In genomic region chr1:216566809-216567208, GRCh38 we compare ENCODE assay signal across 12 cellular contexts.
DNase-seq lines count a peak whose midpoint lies in the region; FAIRE-seq and TF ChIP-seq lines count a peak whose summit lies in the region.
"Had no signal": no experiment of that assay in that cellular context is flagged by ENCODE, and none has a peak within 500 bp of the region (broad histone marks: within the 10 kb centered on the region; RNA-seq: fewer than 3 reads in every experiment).

No MANE protein-coding gene starts in this region.

- H3K9me3 Mint-ChIP-seq in astrocyte (ENCODE audit: unreplicated experiment) = no peaks in the 10 kb centered on the region
- H3K9me3 Mint-ChIP-seq: IgD-negative memory B cell had no signal

- H3K36me3 Mint-ChIP-seq in astrocyte (ENCODE audit: low read depth, unreplicated experiment) = no peaks in the 10 kb centered on the region
- H3K36me3 Mint-ChIP-seq: CD14-positive monocyte, IgD-negative memory B cell had no signal

- intact Hi-C loops in dorsolateral prefrontal cortex (cut with DNase I) = no loop called here

- no peak overlapping the region for H3K27ac Mint-ChIP-seq in astrocyte (ENCODE audit: unreplicated experiment)
- H3K27ac Mint-ChIP-seq: CD14-positive monocyte; dendritic cell treated with granulocyte-macrophage colony-stimulating factor and Interleukin-4, amounts not matched to agents 40 ng/mL and 50 ng/mL, for 4 days; IgD-negative memory B cell had no signal

- H3K27me3 Mint-ChIP-seq in astrocyte (ENCODE audit: low read depth, unreplicated experiment) = no peaks in the 10 kb centered on the region
- H3K27me3 Mint-ChIP-seq: dendritic cell treated with granulocyte-macrophage colony-stimulating factor and Interleukin-4, amounts not matched to agents 40 ng/mL and 50 ng/mL, for 4 days had no signal

- H3K4me1 Mint-ChIP-seq in astrocyte (ENCODE audit: low read depth, unreplicated experiment) = no peaks in the 10 kb centered on the region
- H3K4me1 Mint-ChIP-seq: CD14-positive monocyte had no signal

- no peak overlapping the region for H3K4me3 Mint-ChIP-seq in astrocyte (ENCODE audit: unreplicated experiment)
- H3K4me3 Mint-ChIP-seq: CD14-positive monocyte; dendritic cell treated with granulocyte-macrophage colony-stimulating factor and Interleukin-4, amounts not matched to agents 40 ng/mL and 50 ng/mL, for 4 days; IgD-negative memory B cell had no signal

- H3K27me3 ChIP-seq in astrocyte (ENCODE audit: insufficient read depth, low read length) = no peaks in the 10 kb centered on the region
- H3K27me3 ChIP-seq in osteoblast (ENCODE audit: insufficient read depth, low read length) = no peaks in the 10 kb centered on the region
- no peaks in the 10 kb centered on the region for H3K27me3 ChIP-seq in dorsolateral prefrontal cortex

- peak; percentile 6 for DNase-seq in NCI-H2107 treated with DMSO at 0.1 percent for 48 hours (lab: John Stamatoyannopoulos, UW; ENCODE audit: unreplicated experiment)
- no peak for DNase-seq in NCI-H2107 (lab: John Stamatoyannopoulos, UW)
- DNase-seq in KBM-7 = peak; percentile 0
- peak; percentile 1 for DNase-seq in astrocyte (ENCODE audit: low read depth)
- no peak for DNase-seq in osteoblast (ENCODE audit: insufficient read length, low spot score, missing footprints)
- no peak for DNase-seq in activated T-cell treated with anti-CD3 and anti-CD28 coated beads for 4 hours
- no peak for DNase-seq in activated T-cell treated with anti-CD3 and anti-CD28 coated beads, Interleukin-2, amount 50 U/mL, for 1 hour
- no peak for DNase-seq in dorsolateral prefrontal cortex
- DNase-seq: activated CD4-positive, CD25-positive, alpha-beta regulatory T cell had no signal

- TF ChIP-seq CTCF in astrocyte (IDR thresholded peaks at IDR 0.05; ENCODE audit: insufficient read depth, low read depth, low read length) (peak; percentile 31), osteoblast (IDR thresholded peaks at IDR 0.05; ENCODE audit: extremely low read depth, low read depth, low read length) (peak; percentile 17), dorsolateral prefrontal cortex (IDR thresholded peaks at IDR 0.05 in 54 of 56, conservative IDR thresholded peaks at IDR 0.05 in 2 of 56; ENCODE audit: low read depth in 1 of 56, partially characterized antibody in 56 of 56) (peak in 10 of 56 donors; percentile 9 to 33 (median 20))

- H4K20me1 ChIP-seq in astrocyte (ENCODE audit: insufficient read depth, low read length) (no peaks in the 10 kb centered on the region), osteoblast (ENCODE audit: insufficient read depth, low read length) (no peaks in the 10 kb centered on the region)

- H3K4me2 ChIP-seq in astrocyte (ENCODE audit: low read length) (no peak overlapping the region), osteoblast (ENCODE audit: insufficient read depth, low read length) (no peak overlapping the region)

- no peak for FAIRE-seq in astrocyte (lab: Jason Lieb, UNC)

- no peak overlapping the region for H3K4me3 ChIP-seq in astrocyte (ENCODE audit: insufficient read depth, low read depth, low read length)
- no peak overlapping the region for H3K4me3 ChIP-seq in osteoblast (ENCODE audit: insufficient read depth, low read length)
- H3K4me3 ChIP-seq in dorsolateral prefrontal cortex = no peak overlapping the region

- H3K27ac ChIP-seq in astrocyte (ENCODE audit: low read depth, low read length) = no peak overlapping the region
- no peak overlapping the region for H3K27ac ChIP-seq in osteoblast (ENCODE audit: low read depth, low read length)
- no peak overlapping the region for H3K27ac ChIP-seq in dorsolateral prefrontal cortex

- H3K4me1 ChIP-seq in astrocyte (ENCODE audit: insufficient read depth, low read length) (no peaks in the 10 kb centered on the region), osteoblast (ENCODE audit: insufficient read depth, low read length) (no peaks in the 10 kb centered on the region)

- H2AFZ ChIP-seq in astrocyte (ENCODE audit: low read depth, low read length) = no peak overlapping the region
- H2AFZ ChIP-seq in osteoblast (ENCODE audit: low read length) = no peak overlapping the region

- H3K9ac ChIP-seq in astrocyte (ENCODE audit: low read length) = no peak overlapping the region

- H3K79me2 ChIP-seq in astrocyte (ENCODE audit: insufficient read depth, low read length) (no peaks in the 10 kb centered on the region), osteoblast (ENCODE audit: insufficient read depth, low read length) (no peaks in the 10 kb centered on the region)

- in situ Hi-C loops in KBM-7 (cut with MboI; ENCODE audit: low pct_unique_long_range_greater_than_20kb, low sequenced_read_pairs) = no loop called here

- no peaks in the 10 kb centered on the region for H3K9me3 ChIP-seq in astrocyte (ENCODE audit: insufficient read depth, low read depth, low read length)
- H3K9me3 ChIP-seq in osteoblast (ENCODE audit: low read depth, low read length) = no peaks in the 10 kb centered on the region

- H3K36me3 ChIP-seq in astrocyte (ENCODE audit: insufficient read depth, low read length) (no peaks in the 10 kb centered on the region), osteoblast (ENCODE audit: insufficient read depth, low read length) (no peaks in the 10 kb centered on the region)

Comparison
In these comparisons a context has a peak if more than half of its experiments do, and no peak if none do; other contexts are left out.
1. DNase-seq: peak in NCI-H2107 treated with DMSO at 0.1 percent for 48 hours (single experiment), KBM-7 (single experiment) and astrocyte (single experiment); none in NCI-H2107 (single experiment), osteoblast (single experiment), activated T-cell treated with anti-CD3 and anti-CD28 coated beads for 4 hours (single experiment), activated T-cell treated with anti-CD3 and anti-CD28 coated beads, Interleukin-2, amount 50 U/mL, for 1 hour (single experiment) and dorsolateral prefrontal cortex (0 of 10).